36 cellular contexts compared by ENCODE assay signal in genomic region chr3:81658322-81658997, GRCh38.
DNase-seq lines count a peak whose midpoint lies in the region; ATAC-seq and TF ChIP-seq lines count a peak whose summit lies in the region.
"Had no signal": no experiment of that assay in that cellular context is flagged by ENCODE, and none has a peak within 500 bp of the region (broad histone marks: within the 10 kb centered on the region; RNA-seq: fewer than 3 reads in every experiment).

No MANE protein-coding gene starts in this region.

- WGBS in hepatocyte (ENCODE audit: low lambda C conversion rate, missing lambda C conversion rate) = 51% methylated on average over 3 of the region's 3 CpGs

- no peaks in the 10 kb centered on the region for H3K9me3 ChIP-seq in hepatocyte (ENCODE audit: low read depth)
- H3K9me3 ChIP-seq: thoracic aorta had no signal

- no peaks in the 10 kb centered on the region for H3K79me2 ChIP-seq in hepatocyte

- no peak overlapping the region for H3K4me3 Mint-ChIP-seq in stimulated activated effector memory CD8-positive, alpha-beta T cell treated with anti-CD3 and anti-CD28 coated beads, Interleukin-12 subunit alpha, Interleukin-12 subunit beta, amount 100 ng/mL, for 72 hours
- H3K4me3 Mint-ChIP-seq: activated CD4-positive, alpha-beta T cell treated with anti-CD3 and anti-CD28 coated beads for 36 hours; activated CD8-positive, alpha-beta T cell treated with anti-CD3 and anti-CD28 coated beads for 36 hours; activated naive CD4-positive, alpha-beta T cell treated with anti-CD3 and anti-CD28 coated beads for 36 hours; activated T-helper 1 cell treated with anti-CD3 and anti-CD28 coated beads, Interleukin-12 subunit alpha, Interleukin-12 subunit beta, Interleukin-2, Interleukin-4 antibody, amounts not matched to agents 30 ng/mL and 10 ng/mL and 1 ng/mL, durations not matched to agents 14 hours and 24 hours and 36 hours; central memory CD8-positive, alpha-beta T cell; nephron; stimulated activated naive CD8-positive, alpha-beta T cell treated with anti-CD3 and anti-CD28 coated beads, Interleukin-15, Interleukin-2, amounts not matched to agents 100 ng/mL and 50 ng/mL, for 24 hours had no signal

- H3K9me2 ChIP-seq in hepatocyte (replicated peaks; ENCODE audit: insufficient read depth) = no peaks in the 10 kb centered on the region

- H3K36me3 ChIP-seq in hepatocyte (replicated peaks; ENCODE audit: insufficient read depth, low read depth) = no peaks in the 10 kb centered on the region
- H3K36me3 ChIP-seq: thoracic aorta had no signal

- H3K27me3 ChIP-seq in hepatocyte = no peaks in the 10 kb centered on the region

- no peaks in the 10 kb centered on the region for H3K9me3 Mint-ChIP-seq in stimulated activated effector memory CD8-positive, alpha-beta T cell treated with anti-CD3 and anti-CD28 coated beads, Interleukin-12 subunit alpha, Interleukin-12 subunit beta, amount 100 ng/mL, for 72 hours
- H3K9me3 Mint-ChIP-seq: activated CD8-positive, alpha-beta T cell treated with anti-CD3 and anti-CD28 coated beads for 36 hours; activated naive CD4-positive, alpha-beta T cell treated with anti-CD3 and anti-CD28 coated beads for 36 hours; activated T-helper 1 cell treated with anti-CD3 and anti-CD28 coated beads, Interleukin-12 subunit alpha, Interleukin-12 subunit beta, Interleukin-2, Interleukin-4 antibody, amounts not matched to agents 30 ng/mL and 10 ng/mL and 1 ng/mL, durations not matched to agents 14 hours and 24 hours and 36 hours; central memory CD8-positive, alpha-beta T cell; nephron; stimulated activated naive CD8-positive, alpha-beta T cell treated with anti-CD3 and anti-CD28 coated beads, Interleukin-15, Interleukin-2, amounts not matched to agents 100 ng/mL and 50 ng/mL, for 24 hours had no signal

- no peak for TF ChIP-seq CTCF in hepatocyte (IDR thresholded peaks at IDR 0.05; ENCODE audit: poor library complexity)

- peaks cover 31% of the 10 kb centered on the region for H3K36me3 Mint-ChIP-seq in stimulated activated effector memory CD8-positive, alpha-beta T cell treated with anti-CD3 and anti-CD28 coated beads, Interleukin-12 subunit alpha, Interleukin-12 subunit beta, amount 100 ng/mL, for 72 hours

- ATAC-seq in HG02938 (IDR thresholded peaks at IDR 0.05; ENCODE audit: unreplicated experiment) = peak; percentile 58
- no peak for ATAC-seq in stimulated activated effector memory CD8-positive, alpha-beta T cell treated with anti-CD3 and anti-CD28 coated beads, Interleukin-12 subunit alpha, Interleukin-12 subunit beta, amount 100 ng/mL, for 72 hours
- ATAC-seq: activated CD4-positive, alpha-beta T cell treated with anti-CD3 and anti-CD28 coated beads for 36 hours; activated CD8-positive, alpha-beta T cell treated with anti-CD3 and anti-CD28 coated beads for 36 hours; esophagus mucosa; K562; Panc1 had no signal

- peak overlapping the region; percentile 20 for H3K27ac Mint-ChIP-seq in stimulated activated effector memory CD8-positive, alpha-beta T cell treated with anti-CD3 and anti-CD28 coated beads, Interleukin-12 subunit alpha, Interleukin-12 subunit beta, amount 100 ng/mL, for 72 hours
- H3K27ac Mint-ChIP-seq: activated CD4-positive, alpha-beta T cell treated with anti-CD3 and anti-CD28 coated beads for 36 hours; activated CD8-positive, alpha-beta T cell treated with anti-CD3 and anti-CD28 coated beads for 36 hours; activated naive CD4-positive, alpha-beta T cell treated with anti-CD3 and anti-CD28 coated beads for 36 hours; activated T-helper 1 cell treated with anti-CD3 and anti-CD28 coated beads, Interleukin-12 subunit alpha, Interleukin-12 subunit beta, Interleukin-2, Interleukin-4 antibody, amounts not matched to agents 30 ng/mL and 10 ng/mL and 1 ng/mL, durations not matched to agents 14 hours and 24 hours and 36 hours; stimulated activated naive CD8-positive, alpha-beta T cell treated with anti-CD3 and anti-CD28 coated beads, Interleukin-15, Interleukin-2, amounts not matched to agents 100 ng/mL and 50 ng/mL, for 24 hours had no signal

- H2AFZ ChIP-seq in hepatocyte = no peak overlapping the region

- H3K4me1 Mint-ChIP-seq in stimulated activated effector memory CD8-positive, alpha-beta T cell treated with anti-CD3 and anti-CD28 coated beads, Interleukin-12 subunit alpha, Interleukin-12 subunit beta, amount 100 ng/mL, for 72 hours = no peaks in the 10 kb centered on the region
- H3K4me1 Mint-ChIP-seq: activated CD4-positive, alpha-beta T cell treated with anti-CD3 and anti-CD28 coated beads for 36 hours; central memory CD8-positive, alpha-beta T cell; nephron had no signal

- peak overlapping the region; percentile 25 for H3K27ac ChIP-seq in hepatocyte
- H3K27ac ChIP-seq: C4-2B, thoracic aorta had no signal

- peak overlapping the region; percentile 43 for H3K4me2 ChIP-seq in hepatocyte
- H3K4me2 ChIP-seq: smooth muscle cell had no signal

- no peak overlapping the region for H3K4me3 ChIP-seq in hepatocyte
- H3K4me3 ChIP-seq: K562, lung, smooth muscle cell, thoracic aorta had no signal

- DNase-seq in NCI-H146 (lab: John Stamatoyannopoulos, UW) (peak; percentile 6), NCI-H146 treated with DMSO at 0.1 percent for 48 hours (lab: John Stamatoyannopoulos, UW; ENCODE audit: unreplicated experiment) (no peak), hepatocyte (ENCODE audit: low spot score) (no peak), KG1 (lab: John Stamatoyannopoulos, UW) (no peak), NCI-H748 (lab: John Stamatoyannopoulos, UW; ENCODE audit: unreplicated experiment) (no peak), kidney tubule cell (ENCODE audit: low spot score) (no peak)
- DNase-seq in stimulated activated effector memory CD8-positive, alpha-beta T cell treated with anti-CD3 and anti-CD28 coated beads, Interleukin-12 subunit alpha, Interleukin-12 subunit beta, amount 100 ng/mL, for 72 hours (ENCODE audit: low spot score in 2 of 2) = no peak
- DNase-seq: 8988T; activated CD4-positive, alpha-beta T cell treated with anti-CD3 and anti-CD28 coated beads for 36 hours; activated CD8-positive, alpha-beta memory T cell treated with anti-CD3 and anti-CD28 coated beads, Interleukin-2, amount 50 U/mL, for 48 hours; activated CD8-positive, alpha-beta T cell treated with anti-CD3 and anti-CD28 coated beads for 36 hours; activated naive CD4-positive, alpha-beta T cell treated with anti-CD3 and anti-CD28 coated beads for 36 hours; COR-L47; DND-41; GF-D8; glutamatergic neuron; H7; NCI-H1105; NCI-H2029 treated with DMSO at 0.1 percent for 48 hours; NCI-H226; NCI-H526 treated with DMSO at 0.1 percent for 48 hours; retina; SHP77 treated with DMSO at 0.1 percent for 48 hours; T-helper 9 cell had no signal

- H3K4me1 ChIP-seq in hepatocyte (ENCODE audit: insufficient read depth) = no peaks in the 10 kb centered on the region

- H4K20me1 ChIP-seq in hepatocyte (ENCODE audit: insufficient read depth, poor library complexity, severe bottlenecking) = peaks cover 3% of the 10 kb centered on the region
